1 cellular context compared by ENCODE assay signal in the genomic region with DNA sequence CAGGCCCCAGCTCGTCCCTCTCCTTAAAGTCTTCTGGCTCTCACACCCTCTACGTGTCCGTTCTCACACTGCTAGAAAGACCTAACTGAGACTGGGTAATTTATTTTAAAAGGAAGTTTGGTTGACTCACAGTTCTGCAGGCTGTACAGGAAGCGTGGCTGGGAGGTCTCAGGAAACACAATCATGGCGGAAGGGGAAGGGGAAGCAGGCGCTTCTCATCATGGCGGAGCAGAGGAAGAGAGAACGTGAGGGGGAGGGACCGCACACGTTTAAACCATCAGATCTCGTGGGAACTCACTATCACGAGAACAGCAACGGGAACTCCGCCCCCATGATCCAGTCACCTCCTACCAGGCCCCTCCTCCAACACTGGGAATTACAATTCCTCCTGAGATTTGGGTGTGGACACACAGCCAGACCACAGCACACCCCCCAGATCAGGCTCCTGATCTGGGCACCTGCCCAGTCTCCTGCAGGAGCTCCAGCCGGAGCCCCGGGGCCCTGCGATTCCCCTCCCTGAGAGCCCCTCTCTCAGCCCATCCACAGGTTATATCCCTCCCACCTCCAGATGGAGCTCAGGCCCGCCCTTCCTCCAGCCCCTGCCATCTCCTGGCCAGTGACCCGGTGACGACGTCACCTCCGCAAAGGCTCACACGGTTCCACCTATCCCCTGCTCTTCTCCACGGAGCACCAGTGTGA.
A peak's percentile ranks its signal among the peaks of the same experiment; 100 is the strongest.
TF ChIP-seq lines count a peak whose summit lies in the region.

No MANE protein-coding gene starts in this region.

TF ChIP-seq in K562, 482 proteins besides CTCF, POLR2A, EP300 and RAD21 (continued from another document and continues in another):
- TF ChIP-seq, protein P1, sequence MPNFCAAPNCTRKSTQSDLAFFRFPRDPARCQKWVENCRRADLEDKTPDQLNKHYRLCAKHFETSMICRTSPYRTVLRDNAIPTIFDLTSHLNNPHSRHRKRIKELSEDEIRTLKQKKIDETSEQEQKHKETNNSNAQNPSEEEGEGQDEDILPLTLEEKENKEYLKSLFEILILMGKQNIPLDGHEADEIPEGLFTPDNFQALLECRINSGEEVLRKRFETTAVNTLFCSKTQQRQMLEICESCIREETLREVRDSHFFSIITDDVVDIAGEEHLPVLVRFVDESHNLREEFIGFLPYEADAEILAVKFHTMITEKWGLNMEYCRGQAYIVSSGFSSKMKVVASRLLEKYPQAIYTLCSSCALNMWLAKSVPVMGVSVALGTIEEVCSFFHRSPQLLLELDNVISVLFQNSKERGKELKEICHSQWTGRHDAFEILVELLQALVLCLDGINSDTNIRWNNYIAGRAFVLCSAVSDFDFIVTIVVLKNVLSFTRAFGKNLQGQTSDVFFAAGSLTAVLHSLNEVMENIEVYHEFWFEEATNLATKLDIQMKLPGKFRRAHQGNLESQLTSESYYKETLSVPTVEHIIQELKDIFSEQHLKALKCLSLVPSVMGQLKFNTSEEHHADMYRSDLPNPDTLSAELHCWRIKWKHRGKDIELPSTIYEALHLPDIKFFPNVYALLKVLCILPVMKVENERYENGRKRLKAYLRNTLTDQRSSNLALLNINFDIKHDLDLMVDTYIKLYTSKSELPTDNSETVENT (CRISPR knock-in tag; IDR thresholded peaks at IDR 0.05): no peak
- no peak for TF ChIP-seq ERF (CRISPR knock-in tag; IDR thresholded peaks at IDR 0.05)
- peak; percentile 72 for TF ChIP-seq ARHGAP35 (IDR thresholded peaks at IDR 0.05; ENCODE audit: partially characterized antibody)
- TF ChIP-seq, protein P2, sequence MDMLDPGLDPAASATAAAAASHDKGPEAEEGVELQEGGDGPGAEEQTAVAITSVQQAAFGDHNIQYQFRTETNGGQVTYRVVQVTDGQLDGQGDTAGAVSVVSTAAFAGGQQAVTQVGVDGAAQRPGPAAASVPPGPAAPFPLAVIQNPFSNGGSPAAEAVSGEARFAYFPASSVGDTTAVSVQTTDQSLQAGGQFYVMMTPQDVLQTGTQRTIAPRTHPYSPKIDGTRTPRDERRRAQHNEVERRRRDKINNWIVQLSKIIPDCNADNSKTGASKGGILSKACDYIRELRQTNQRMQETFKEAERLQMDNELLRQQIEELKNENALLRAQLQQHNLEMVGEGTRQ (CRISPR knock-in tag; IDR thresholded peaks at IDR 0.05): no peak
- TF ChIP-seq ZNF347 (CRISPR knock-in tag; IDR thresholded peaks at IDR 0.05; ENCODE audit: low read depth): no peak
- no peak for TF ChIP-seq CREBBP (IDR thresholded peaks at IDR 0.05; ENCODE audit: low read depth, low read length)
- TF ChIP-seq, protein P3, sequence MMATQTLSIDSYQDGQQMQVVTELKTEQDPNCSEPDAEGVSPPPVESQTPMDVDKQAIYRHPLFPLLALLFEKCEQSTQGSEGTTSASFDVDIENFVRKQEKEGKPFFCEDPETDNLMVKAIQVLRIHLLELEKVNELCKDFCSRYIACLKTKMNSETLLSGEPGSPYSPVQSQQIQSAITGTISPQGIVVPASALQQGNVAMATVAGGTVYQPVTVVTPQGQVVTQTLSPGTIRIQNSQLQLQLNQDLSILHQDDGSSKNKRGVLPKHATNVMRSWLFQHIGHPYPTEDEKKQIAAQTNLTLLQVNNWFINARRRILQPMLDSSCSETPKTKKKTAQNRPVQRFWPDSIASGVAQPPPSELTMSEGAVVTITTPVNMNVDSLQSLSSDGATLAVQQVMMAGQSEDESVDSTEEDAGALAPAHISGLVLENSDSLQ (IDR thresholded peaks at IDR 0.05): no peak
- TF ChIP-seq MECOM (CRISPR knock-in tag; IDR thresholded peaks at IDR 0.05): no peak
- TF ChIP-seq ZNF121 (CRISPR knock-in tag; conservative IDR thresholded peaks at IDR 0.05): no peak
- TF ChIP-seq NBN (IDR thresholded peaks at IDR 0.05; ENCODE audit: low read depth): no peak
- TF ChIP-seq BRCA1 (IDR thresholded peaks at IDR 0.05): no peak
- no peak for TF ChIP-seq BRCA1 (CRISPR knock-in tag; IDR thresholded peaks at IDR 0.05)
- no peak for TF ChIP-seq GTF2F1 (IDR thresholded peaks at IDR 0.05; ENCODE audit: low read depth, low read length)
- no peak for TF ChIP-seq KAT8 (IDR thresholded peaks at IDR 0.05; ENCODE audit: low read depth)
- TF ChIP-seq PHB (CRISPR knock-in tag; IDR thresholded peaks at IDR 0.05): no peak
- TF ChIP-seq ELF1 (tag; IDR thresholded peaks at IDR 0.05): peak; percentile 56; the same call in 1 of the 2 replicates
- no peak for TF ChIP-seq ZNF212 (CRISPR knock-in tag; IDR thresholded peaks at IDR 0.05)
- TF ChIP-seq, protein P4, sequence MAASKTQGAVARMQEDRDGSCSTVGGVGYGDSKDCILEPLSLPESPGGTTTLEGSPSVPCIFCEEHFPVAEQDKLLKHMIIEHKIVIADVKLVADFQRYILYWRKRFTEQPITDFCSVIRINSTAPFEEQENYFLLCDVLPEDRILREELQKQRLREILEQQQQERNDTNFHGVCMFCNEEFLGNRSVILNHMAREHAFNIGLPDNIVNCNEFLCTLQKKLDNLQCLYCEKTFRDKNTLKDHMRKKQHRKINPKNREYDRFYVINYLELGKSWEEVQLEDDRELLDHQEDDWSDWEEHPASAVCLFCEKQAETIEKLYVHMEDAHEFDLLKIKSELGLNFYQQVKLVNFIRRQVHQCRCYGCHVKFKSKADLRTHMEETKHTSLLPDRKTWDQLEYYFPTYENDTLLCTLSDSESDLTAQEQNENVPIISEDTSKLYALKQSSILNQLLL (CRISPR knock-in tag; IDR thresholded peaks at IDR 0.05; ENCODE audit: borderline replicate concordance): no peak
- TF ChIP-seq ZNF76 (CRISPR knock-in tag; IDR thresholded peaks at IDR 0.05; ENCODE audit: borderline replicate concordance): no peak
- TF ChIP-seq, protein P5, sequence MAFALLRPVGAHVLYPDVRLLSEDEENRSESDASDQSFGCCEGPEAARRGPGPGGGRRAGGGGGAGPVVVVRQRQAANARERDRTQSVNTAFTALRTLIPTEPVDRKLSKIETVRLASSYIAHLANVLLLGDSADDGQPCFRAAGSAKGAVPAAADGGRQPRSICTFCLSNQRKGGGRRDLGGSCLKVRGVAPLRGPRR (CRISPR knock-in tag; IDR thresholded peaks at IDR 0.05): no peak
- TF ChIP-seq TBL1XR1 (IDR thresholded peaks at IDR 0.05; ENCODE audit: low read length in 2 of 2): no peak
- no peak for TF ChIP-seq SMAD2 (IDR thresholded peaks at IDR 0.05; ENCODE audit: low read depth, low read length)
- no peak for TF ChIP-seq BCOR (IDR thresholded peaks at IDR 0.05)
- TF ChIP-seq ESRRA (IDR thresholded peaks at IDR 0.05; ENCODE audit: borderline replicate concordance, low read depth): no peak
- no peak for TF ChIP-seq HMG20A (CRISPR knock-in tag; conservative IDR thresholded peaks at IDR 0.05)
- TF ChIP-seq, protein P6, sequence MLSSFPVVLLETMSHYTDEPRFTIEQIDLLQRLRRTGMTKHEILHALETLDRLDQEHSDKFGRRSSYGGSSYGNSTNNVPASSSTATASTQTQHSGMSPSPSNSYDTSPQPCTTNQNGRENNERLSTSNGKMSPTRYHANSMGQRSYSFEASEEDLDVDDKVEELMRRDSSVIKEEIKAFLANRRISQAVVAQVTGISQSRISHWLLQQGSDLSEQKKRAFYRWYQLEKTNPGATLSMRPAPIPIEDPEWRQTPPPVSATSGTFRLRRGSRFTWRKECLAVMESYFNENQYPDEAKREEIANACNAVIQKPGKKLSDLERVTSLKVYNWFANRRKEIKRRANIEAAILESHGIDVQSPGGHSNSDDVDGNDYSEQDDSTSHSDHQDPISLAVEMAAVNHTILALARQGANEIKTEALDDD (IDR thresholded peaks at IDR 0.05): no peak
- TF ChIP-seq CREM (IDR thresholded peaks at IDR 0.05; ENCODE audit: low read depth): peak; percentile 37; the same call in 1 of the 2 replicates
- no peak for TF ChIP-seq ESRRB (CRISPR knock-in tag; IDR thresholded peaks at IDR 0.05; ENCODE audit: borderline replicate concordance)
- TF ChIP-seq, protein P7, sequence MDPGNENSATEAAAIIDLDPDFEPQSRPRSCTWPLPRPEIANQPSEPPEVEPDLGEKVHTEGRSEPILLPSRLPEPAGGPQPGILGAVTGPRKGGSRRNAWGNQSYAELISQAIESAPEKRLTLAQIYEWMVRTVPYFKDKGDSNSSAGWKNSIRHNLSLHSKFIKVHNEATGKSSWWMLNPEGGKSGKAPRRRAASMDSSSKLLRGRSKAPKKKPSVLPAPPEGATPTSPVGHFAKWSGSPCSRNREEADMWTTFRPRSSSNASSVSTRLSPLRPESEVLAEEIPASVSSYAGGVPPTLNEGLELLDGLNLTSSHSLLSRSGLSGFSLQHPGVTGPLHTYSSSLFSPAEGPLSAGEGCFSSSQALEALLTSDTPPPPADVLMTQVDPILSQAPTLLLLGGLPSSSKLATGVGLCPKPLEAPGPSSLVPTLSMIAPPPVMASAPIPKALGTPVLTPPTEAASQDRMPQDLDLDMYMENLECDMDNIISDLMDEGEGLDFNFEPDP (CRISPR knock-in tag; IDR thresholded peaks at IDR 0.05): no peak
- no peak for TF ChIP-seq ZBTB1 (CRISPR knock-in tag; IDR thresholded peaks at IDR 0.05; ENCODE audit: borderline replicate concordance, low read depth)
- no peak for TF ChIP-seq NFIC (IDR thresholded peaks at IDR 0.05)
- no peak for TF ChIP-seq ZNF77 (CRISPR knock-in tag; IDR thresholded peaks at IDR 0.05)
- no peak for TF ChIP-seq ZNF311 (CRISPR knock-in tag; IDR thresholded peaks at IDR 0.05)
- no peak for TF ChIP-seq ZNF124 (CRISPR knock-in tag; IDR thresholded peaks at IDR 0.05)
- TF ChIP-seq HNRNPUL1 (IDR thresholded peaks at IDR 0.05; ENCODE audit: low read length): no peak
- TF ChIP-seq, protein P8, sequence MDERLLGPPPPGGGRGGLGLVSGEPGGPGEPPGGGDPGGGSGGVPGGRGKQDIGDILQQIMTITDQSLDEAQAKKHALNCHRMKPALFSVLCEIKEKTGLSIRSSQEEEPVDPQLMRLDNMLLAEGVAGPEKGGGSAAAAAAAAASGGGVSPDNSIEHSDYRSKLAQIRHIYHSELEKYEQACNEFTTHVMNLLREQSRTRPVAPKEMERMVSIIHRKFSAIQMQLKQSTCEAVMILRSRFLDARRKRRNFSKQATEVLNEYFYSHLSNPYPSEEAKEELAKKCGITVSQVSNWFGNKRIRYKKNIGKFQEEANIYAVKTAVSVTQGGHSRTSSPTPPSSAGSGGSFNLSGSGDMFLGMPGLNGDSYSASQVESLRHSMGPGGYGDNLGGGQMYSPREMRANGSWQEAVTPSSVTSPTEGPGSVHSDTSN (CRISPR knock-in tag; IDR thresholded peaks at IDR 0.05; ENCODE audit: low read depth): no peak
- TF ChIP-seq, protein P8 (tag; conservative IDR thresholded peaks at IDR 0.05; ENCODE audit: low read depth): no peak
- TF ChIP-seq, protein P9, sequence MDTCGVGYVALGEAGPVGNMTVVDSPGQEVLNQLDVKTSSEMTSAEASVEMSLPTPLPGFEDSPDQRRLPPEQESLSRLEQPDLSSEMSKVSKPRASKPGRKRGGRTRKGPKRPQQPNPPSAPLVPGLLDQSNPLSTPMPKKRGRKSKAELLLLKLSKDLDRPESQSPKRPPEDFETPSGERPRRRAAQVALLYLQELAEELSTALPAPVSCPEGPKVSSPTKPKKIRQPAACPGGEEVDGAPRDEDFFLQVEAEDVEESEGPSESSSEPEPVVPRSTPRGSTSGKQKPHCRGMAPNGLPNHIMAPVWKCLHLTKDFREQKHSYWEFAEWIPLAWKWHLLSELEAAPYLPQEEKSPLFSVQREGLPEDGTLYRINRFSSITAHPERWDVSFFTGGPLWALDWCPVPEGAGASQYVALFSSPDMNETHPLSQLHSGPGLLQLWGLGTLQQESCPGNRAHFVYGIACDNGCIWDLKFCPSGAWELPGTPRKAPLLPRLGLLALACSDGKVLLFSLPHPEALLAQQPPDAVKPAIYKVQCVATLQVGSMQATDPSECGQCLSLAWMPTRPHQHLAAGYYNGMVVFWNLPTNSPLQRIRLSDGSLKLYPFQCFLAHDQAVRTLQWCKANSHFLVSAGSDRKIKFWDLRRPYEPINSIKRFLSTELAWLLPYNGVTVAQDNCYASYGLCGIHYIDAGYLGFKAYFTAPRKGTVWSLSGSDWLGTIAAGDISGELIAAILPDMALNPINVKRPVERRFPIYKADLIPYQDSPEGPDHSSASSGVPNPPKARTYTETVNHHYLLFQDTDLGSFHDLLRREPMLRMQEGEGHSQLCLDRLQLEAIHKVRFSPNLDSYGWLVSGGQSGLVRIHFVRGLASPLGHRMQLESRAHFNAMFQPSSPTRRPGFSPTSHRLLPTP (IDR thresholded peaks at IDR 0.05; ENCODE audit: borderline replicate concordance, extremely low read depth, insufficient read length): no peak
- TF ChIP-seq NCOA1 (IDR thresholded peaks at IDR 0.05; ENCODE audit: low read depth): no peak
- TF ChIP-seq, protein P10, sequence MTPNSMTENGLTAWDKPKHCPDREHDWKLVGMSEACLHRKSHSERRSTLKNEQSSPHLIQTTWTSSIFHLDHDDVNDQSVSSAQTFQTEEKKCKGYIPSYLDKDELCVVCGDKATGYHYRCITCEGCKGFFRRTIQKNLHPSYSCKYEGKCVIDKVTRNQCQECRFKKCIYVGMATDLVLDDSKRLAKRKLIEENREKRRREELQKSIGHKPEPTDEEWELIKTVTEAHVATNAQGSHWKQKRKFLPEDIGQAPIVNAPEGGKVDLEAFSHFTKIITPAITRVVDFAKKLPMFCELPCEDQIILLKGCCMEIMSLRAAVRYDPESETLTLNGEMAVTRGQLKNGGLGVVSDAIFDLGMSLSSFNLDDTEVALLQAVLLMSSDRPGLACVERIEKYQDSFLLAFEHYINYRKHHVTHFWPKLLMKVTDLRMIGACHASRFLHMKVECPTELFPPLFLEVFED (CRISPR knock-in tag; conservative IDR thresholded peaks at IDR 0.05): no peak; the same call in 1 of the 2 replicates
- TF ChIP-seq, protein P11, sequence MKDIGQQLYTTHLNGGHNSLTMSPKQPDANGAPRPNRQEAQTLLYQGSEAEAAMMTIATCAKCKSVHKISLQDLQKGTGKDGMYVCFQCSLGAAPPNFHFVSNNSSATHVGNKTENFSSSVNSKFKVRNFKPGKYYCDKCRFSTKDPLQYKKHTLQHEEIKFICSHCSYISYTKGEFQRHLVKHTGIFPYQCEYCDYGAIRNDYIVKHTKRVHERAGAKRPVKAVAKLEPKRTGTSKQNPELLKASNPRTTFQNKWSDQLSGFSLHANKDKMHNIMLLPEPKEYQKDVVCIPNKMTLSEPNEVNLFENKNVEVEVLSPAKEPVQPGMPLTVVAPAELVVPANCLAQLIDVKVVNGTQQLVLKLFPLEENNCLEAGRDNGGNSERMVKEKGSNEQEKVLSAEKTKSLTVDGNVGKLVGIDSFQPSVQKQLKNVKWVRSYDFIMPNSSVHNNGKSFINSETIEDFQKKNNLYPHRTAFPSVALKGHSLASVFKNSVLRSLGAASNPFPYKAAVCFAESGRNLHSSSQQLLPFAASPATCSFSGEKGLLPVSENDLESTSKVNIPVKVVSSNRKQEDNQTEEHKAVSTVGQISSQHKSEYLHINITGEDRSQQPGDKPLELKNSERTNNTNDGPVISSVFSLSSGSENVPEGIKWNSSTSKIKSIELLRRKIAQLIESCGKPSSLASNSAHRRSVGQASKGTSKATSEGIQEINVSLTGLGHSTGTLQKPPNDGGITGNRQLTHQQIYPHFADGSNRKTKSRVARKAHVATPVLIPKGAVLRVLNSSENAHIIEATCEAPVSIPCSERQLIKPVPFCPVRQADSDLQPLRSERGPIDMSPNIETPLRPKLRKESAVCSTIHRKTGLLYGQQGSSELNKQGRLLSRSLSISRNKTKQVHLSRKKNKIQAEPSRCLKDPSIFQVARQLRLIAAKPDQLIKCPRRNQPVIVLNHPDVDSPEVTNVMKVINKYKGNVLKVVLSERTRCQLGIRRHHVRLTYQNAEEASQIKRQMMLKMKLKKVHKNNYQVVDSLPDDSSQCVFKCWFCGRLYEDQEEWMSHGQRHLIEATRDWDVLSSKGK (CRISPR knock-in tag; IDR thresholded peaks at IDR 0.05): no peak
- 0 out of 2 replicates have a peak, but pooled peaks have one; percentile 13 for TF ChIP-seq CXXC5 (CRISPR knock-in tag; IDR thresholded peaks at IDR 0.05)
